Comparison of ENCODE assay signal across 8 cellular contexts in genomic region chr6:4021862-4022715, GRCh38. TPM values are rescaled to one million over a fixed set of nuclear protein-coding genes. Genes with fewer than 3 reads are reported as not detected.
DNase-seq lines count a peak whose midpoint lies in the region; ATAC-seq and TF ChIP-seq lines count a peak whose summit lies in the region.

No MANE protein-coding gene starts in this region.

- no peak for TF ChIP-seq POLR2A in transverse colon (IDR thresholded peaks at IDR 0.05)

- no peaks in the 10 kb centered on the region for H3K36me3 ChIP-seq in CD4-positive, alpha-beta memory T cell (ENCODE audit: insufficient read depth, low read length)
- no peaks in the 10 kb centered on the region for H3K36me3 ChIP-seq in brain microvascular endothelial cell (replicated peaks)
- H3K36me3 ChIP-seq in transverse colon: no peaks in the 10 kb centered on the region

- peak overlapping the region; percentile 95 for H3K27ac ChIP-seq in CD4-positive, alpha-beta memory T cell (ENCODE audit: low read depth, low read length)
- peak overlapping the region; percentile 90 for H3K27ac ChIP-seq in brain microvascular endothelial cell
- peak overlapping the region; percentile 95 to 100 (median 98) for H3K27ac ChIP-seq in transverse colon

- TF ChIP-seq EP300 in transverse colon (IDR thresholded peaks at IDR 0.05; ENCODE audit: low read depth): no peak

- CTCF ChIA-PET in CD4-positive, alpha-beta memory T cell (lab: Charles Lee; ENCODE audit: partially characterized antibody): interaction anchor here (0.7 to 4.3 kb wide), 37 partner anchors 9 to 977 kb away, joined by 3 to 109 read pairs (median 5); partner anchors contain the start of genes ECI2 and FAM50B

- DNase-seq in CD4-positive, alpha-beta memory T cell: peak; percentile 28 to 58 (median 48)
- DNase-seq in LHCN-M2 (ENCODE audit: low read depth) (peak; percentile 36), brain microvascular endothelial cell (no peak), left lobe of liver (ENCODE audit: low spot score) (no peak), transverse colon (no peak), NCI-H446 treated with DMSO at 0.1 percent for 48 hours (lab: John Stamatoyannopoulos, UW) (no peak), OCI-M2 (lab: John Stamatoyannopoulos, UW; ENCODE audit: unreplicated experiment) (no peak)

- H3K4me1 ChIP-seq in CD4-positive, alpha-beta memory T cell (ENCODE audit: insufficient read depth, low read length): peaks cover 71% of the 10 kb centered on the region
- H3K4me1 ChIP-seq in transverse colon: peaks cover 30 to 72% (median 33%) of the 10 kb centered on the region in 4 donors

- peak overlapping the region; percentile 95 to 99 (median 98) for H3K4me3 Mint-ChIP-seq in CD4-positive, alpha-beta memory T cell

- H3K4me3 ChIP-seq in CD4-positive, alpha-beta memory T cell (ENCODE audit: low read length in 2 of 2): peak overlapping the region; percentile 54 to 76
- H3K4me3 ChIP-seq in brain microvascular endothelial cell (ENCODE audit: low read depth, low read length) (peak overlapping the region; percentile 99), transverse colon (peak overlapping the region; percentile 56 to 96 (median 76))

- intact Hi-C loops in CD4-positive, alpha-beta memory T cell (cut with micrococcal nuclease): loop anchor here (1.0 to 5.0 kb wide), 7 partner anchors 8 to 1257 kb away; partner anchors contain the start of genes BPHL, CDYL, ECI2 and FAM50B
- intact Hi-C loops in transverse colon (cut with DNase I; ENCODE audit: low total_unique reads): no loop called here

- peaks cover 44 to 81% (median 68%) of the 10 kb centered on the region in 4 donors for H3K4me1 Mint-ChIP-seq in CD4-positive, alpha-beta memory T cell

- H3K36me3 Mint-ChIP-seq in CD4-positive, alpha-beta memory T cell: peaks cover 4 to 41% of the 10 kb centered on the region in 2 donors

- no peak for TF ChIP-seq CTCF in brain microvascular endothelial cell (IDR thresholded peaks at IDR 0.05; ENCODE audit: low read depth, low read length, missing control alignments)
- peak in 1 of 5 experiments; percentile 3 for TF ChIP-seq CTCF in transverse colon (IDR thresholded peaks at IDR 0.05)

- WGBS in transverse colon (ENCODE audit: low coverage in 1 of 2), 2 donors: 1% methylated on average over 9 to 15 of the region's 15 CpGs

- POLR2A ChIA-PET in CD4-positive, alpha-beta memory T cell (lab: Charles Lee; ENCODE audit: partially characterized antibody): interaction anchor here (0.5 to 6.7 kb wide), 22 partner anchors 8 to 1776 kb away, joined by 3 to 101 read pairs (median 5); partner anchors contain the start of genes ECI2, FAM50B, RIPK1 and WRNIP1

- H3K9me3 ChIP-seq in CD4-positive, alpha-beta memory T cell (ENCODE audit: control insufficient read depth in 1 of 2, low read length in 2 of 2): no peaks in the 10 kb centered on the region
- H3K9me3 ChIP-seq in transverse colon: no peaks in the 10 kb centered on the region

- H3K27me3 ChIP-seq in CD4-positive, alpha-beta memory T cell (ENCODE audit: insufficient read depth, low read length): no peaks in the 10 kb centered on the region
- H3K27me3 ChIP-seq in brain microvascular endothelial cell (replicated peaks) (no peaks in the 10 kb centered on the region), transverse colon (no peaks in the 10 kb centered on the region)

- peak overlapping the region; percentile 98 to 100 (median 99) for H3K27ac Mint-ChIP-seq in CD4-positive, alpha-beta memory T cell

- in situ Hi-C loops in brain microvascular endothelial cell (cut with HindIII; ENCODE audit: low pct_ligation_motif_present, low sequenced_read_pairs): no loop called here
- in situ Hi-C loops in transverse colon (cut with MboI; ENCODE audit: low pct_ligation_motif_present in 1 of 4, low pct_unique_long_range_greater_than_20kb in 1 of 4, low sequenced_read_pairs in 3 of 4): no loop called here

- peaks cover 0 to 5% (median 0%) of the 10 kb centered on the region in 8 donors for H3K9me3 Mint-ChIP-seq in CD4-positive, alpha-beta memory T cell

- ATAC-seq in GM21447 (IDR thresholded peaks at IDR 0.05; ENCODE audit: unreplicated experiment) (peak; percentile 8), left lobe of liver (peak; percentile 28)

- no peaks in the 10 kb centered on the region for H3K27me3 Mint-ChIP-seq in CD4-positive, alpha-beta memory T cell

RNA-seq across cellular contexts. Expression of gene FAM217A, which starts 56.8 kb away (rescaled TPM):
- total RNA-seq in CD4-positive, alpha-beta memory T cell: not detected
- polyA plus RNA-seq in CD4-positive, alpha-beta memory T cell: not detected
- total RNA-seq in LHCN-M2 (2014; rRNA removed) (not detected in 2 replicates), left lobe of liver (not detected), transverse colon (not detected)
- not detected for polyA plus RNA-seq in LHCN-M2 (2012)

Comparison
In these comparisons a context has a peak if more than half of its experiments do, and no peak if none do; other contexts are left out.
1. DNase-seq: peak in CD4-positive, alpha-beta memory T cell (5 of 5) and LHCN-M2 (single experiment); none in brain microvascular endothelial cell (single experiment), left lobe of liver (single experiment), transverse colon (single experiment), NCI-H446 treated with DMSO at 0.1 percent for 48 hours (single experiment) and OCI-M2 (single experiment).
2. Peak in every context shown above with its lines, with median percentiles within 50 percentile points of each other: H3K27ac ChIP-seq and H3K4me3 ChIP-seq.